ENCODE assay signal across 1 cellular context in the genomic region with DNA sequence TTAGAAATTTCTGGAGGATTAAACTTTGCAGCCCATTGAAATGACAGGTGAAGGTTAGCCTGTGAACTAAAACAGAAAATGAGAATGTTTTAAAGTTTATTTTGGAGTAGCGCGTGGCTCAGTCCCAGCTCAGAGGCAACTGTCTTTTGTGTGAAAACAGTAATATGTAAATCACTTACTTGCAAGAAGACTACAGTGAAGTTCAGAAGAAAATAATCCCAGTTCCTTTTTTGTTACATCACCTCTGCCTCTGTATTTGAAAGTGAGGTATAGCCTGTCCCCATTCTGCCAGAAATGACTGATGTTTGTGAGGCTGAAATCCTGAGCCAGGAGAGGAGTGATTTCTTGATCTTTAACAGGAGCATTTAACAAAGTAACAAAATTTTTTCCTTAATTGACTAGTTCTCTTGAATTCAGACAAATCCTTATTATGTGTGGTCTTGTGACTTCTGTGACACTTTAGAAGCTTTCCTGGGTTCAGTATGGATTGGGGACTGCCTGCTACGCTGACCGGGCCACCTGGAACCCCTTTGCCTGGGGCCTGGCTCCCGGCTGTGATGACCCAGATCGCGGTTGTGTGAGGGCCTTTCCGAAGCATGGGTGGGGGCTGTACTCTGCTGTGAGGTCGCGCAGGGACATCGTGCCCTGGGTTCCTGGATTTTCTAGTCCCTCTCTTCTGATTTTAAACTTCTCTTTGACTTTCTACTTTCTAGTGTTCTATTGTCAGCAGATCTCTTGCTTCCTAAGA.
A peak's percentile ranks its signal among the peaks of the same experiment; 100 is the strongest.
TF ChIP-seq lines count a peak whose summit lies in the region.

No MANE protein-coding gene starts in this region.

TF ChIP-seq in GM12878, 131 proteins besides CTCF, POLR2A, EP300 and RAD21 (continued from another document and continues in another):
- TF ChIP-seq, protein P1, sequence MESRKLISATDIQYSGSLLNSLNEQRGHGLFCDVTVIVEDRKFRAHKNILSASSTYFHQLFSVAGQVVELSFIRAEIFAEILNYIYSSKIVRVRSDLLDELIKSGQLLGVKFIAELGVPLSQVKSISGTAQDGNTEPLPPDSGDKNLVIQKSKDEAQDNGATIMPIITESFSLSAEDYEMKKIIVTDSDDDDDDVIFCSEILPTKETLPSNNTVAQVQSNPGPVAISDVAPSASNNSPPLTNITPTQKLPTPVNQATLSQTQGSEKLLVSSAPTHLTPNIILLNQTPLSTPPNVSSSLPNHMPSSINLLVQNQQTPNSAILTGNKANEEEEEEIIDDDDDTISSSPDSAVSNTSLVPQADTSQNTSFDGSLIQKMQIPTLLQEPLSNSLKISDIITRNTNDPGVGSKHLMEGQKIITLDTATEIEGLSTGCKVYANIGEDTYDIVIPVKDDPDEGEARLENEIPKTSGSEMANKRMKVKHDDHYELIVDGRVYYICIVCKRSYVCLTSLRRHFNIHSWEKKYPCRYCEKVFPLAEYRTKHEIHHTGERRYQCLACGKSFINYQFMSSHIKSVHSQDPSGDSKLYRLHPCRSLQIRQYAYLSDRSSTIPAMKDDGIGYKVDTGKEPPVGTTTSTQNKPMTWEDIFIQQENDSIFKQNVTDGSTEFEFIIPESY (IDR thresholded peaks at IDR 0.05), result no peak
- TF ChIP-seq NFYA (IDR thresholded peaks at IDR 0.05; ENCODE audit: borderline replicate concordance, low read depth, low read length) (no peak), RB1 (IDR thresholded peaks at IDR 0.05; ENCODE audit: borderline replicate concordance) (no peak), MEF2B (IDR thresholded peaks at IDR 0.05; ENCODE audit: partially characterized antibody, poor library complexity, severe bottlenecking) (peak; percentile 42), TCF12 (IDR thresholded peaks at IDR 0.05; ENCODE audit: low read depth, low read length) (no peak), SMAD1 (IDR thresholded peaks at IDR 0.05; ENCODE audit: low read depth, partially characterized antibody) (no peak), CREM (IDR thresholded peaks at IDR 0.05; ENCODE audit: low read depth) (peak; percentile 46; the same call in 1 of the 2 replicates), FOS (IDR thresholded peaks at IDR 0.05; ENCODE audit: borderline replicate concordance, extremely low read depth, insufficient read length) (no peak), IKZF1 (conservative IDR thresholded peaks at IDR 0.05) (peak; percentile 68), SP1 (IDR thresholded peaks at IDR 0.05; ENCODE audit: low read depth, low read length) (peak; percentile 34), EZH2 (IDR thresholded peaks at IDR 0.05; ENCODE audit: borderline replicate concordance, control insufficient read depth, low read depth, low read length) (no peak), NBN (IDR thresholded peaks at IDR 0.05) (peak; percentile 43; the same call in 1 of the 2 replicates), CEBPB (IDR thresholded peaks at IDR 0.05; ENCODE audit: borderline replicate concordance in 1 of 2, low read depth in 2 of 2, low read length in 2 of 2) (no peak), HDAC6 (IDR thresholded peaks at IDR 0.05; ENCODE audit: unreplicated experiment) (no peak), SUZ12 (IDR thresholded peaks at IDR 0.05; ENCODE audit: unreplicated experiment) (no peak), SIX5 (IDR thresholded peaks at IDR 0.05; ENCODE audit: low read depth, low read length, severe bottlenecking) (no peak), IRF4 (IDR thresholded peaks at IDR 0.05; ENCODE audit: low read depth, low read length) (peak; percentile 86), RUNX3 (IDR thresholded peaks at IDR 0.05; ENCODE audit: low read length) (no peak)
- TF ChIP-seq, protein P2, sequence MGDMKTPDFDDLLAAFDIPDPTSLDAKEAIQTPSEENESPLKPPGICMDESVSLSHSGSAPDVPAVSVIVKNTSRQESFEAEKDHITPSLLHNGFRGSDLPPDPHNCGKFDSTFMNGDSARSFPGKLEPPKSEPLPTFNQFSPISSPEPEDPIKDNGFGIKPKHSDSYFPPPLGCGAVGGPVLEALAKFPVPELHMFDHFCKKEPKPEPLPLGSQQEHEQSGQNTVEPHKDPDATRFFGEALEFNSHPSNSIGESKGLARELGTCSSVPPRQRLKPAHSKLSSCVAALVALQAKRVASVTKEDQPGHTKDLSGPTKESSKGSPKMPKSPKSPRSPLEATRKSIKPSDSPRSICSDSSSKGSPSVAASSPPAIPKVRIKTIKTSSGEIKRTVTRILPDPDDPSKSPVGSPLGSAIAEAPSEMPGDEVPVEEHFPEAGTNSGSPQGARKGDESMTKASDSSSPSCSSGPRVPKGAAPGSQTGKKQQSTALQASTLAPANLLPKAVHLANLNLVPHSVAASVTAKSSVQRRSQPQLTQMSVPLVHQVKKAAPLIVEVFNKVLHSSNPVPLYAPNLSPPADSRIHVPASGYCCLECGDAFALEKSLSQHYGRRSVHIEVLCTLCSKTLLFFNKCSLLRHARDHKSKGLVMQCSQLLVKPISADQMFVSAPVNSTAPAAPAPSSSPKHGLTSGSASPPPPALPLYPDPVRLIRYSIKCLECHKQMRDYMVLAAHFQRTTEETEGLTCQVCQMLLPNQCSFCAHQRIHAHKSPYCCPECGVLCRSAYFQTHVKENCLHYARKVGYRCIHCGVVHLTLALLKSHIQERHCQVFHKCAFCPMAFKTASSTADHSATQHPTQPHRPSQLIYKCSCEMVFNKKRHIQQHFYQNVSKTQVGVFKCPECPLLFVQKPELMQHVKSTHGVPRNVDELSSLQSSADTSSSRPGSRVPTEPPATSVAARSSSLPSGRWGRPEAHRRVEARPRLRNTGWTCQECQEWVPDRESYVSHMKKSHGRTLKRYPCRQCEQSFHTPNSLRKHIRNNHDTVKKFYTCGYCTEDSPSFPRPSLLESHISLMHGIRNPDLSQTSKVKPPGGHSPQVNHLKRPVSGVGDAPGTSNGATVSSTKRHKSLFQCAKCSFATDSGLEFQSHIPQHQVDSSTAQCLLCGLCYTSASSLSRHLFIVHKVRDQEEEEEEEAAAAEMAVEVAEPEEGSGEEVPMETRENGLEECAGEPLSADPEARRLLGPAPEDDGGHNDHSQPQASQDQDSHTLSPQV (IDR thresholded peaks at IDR 0.05), result no peak
- TF ChIP-seq, protein P3, sequence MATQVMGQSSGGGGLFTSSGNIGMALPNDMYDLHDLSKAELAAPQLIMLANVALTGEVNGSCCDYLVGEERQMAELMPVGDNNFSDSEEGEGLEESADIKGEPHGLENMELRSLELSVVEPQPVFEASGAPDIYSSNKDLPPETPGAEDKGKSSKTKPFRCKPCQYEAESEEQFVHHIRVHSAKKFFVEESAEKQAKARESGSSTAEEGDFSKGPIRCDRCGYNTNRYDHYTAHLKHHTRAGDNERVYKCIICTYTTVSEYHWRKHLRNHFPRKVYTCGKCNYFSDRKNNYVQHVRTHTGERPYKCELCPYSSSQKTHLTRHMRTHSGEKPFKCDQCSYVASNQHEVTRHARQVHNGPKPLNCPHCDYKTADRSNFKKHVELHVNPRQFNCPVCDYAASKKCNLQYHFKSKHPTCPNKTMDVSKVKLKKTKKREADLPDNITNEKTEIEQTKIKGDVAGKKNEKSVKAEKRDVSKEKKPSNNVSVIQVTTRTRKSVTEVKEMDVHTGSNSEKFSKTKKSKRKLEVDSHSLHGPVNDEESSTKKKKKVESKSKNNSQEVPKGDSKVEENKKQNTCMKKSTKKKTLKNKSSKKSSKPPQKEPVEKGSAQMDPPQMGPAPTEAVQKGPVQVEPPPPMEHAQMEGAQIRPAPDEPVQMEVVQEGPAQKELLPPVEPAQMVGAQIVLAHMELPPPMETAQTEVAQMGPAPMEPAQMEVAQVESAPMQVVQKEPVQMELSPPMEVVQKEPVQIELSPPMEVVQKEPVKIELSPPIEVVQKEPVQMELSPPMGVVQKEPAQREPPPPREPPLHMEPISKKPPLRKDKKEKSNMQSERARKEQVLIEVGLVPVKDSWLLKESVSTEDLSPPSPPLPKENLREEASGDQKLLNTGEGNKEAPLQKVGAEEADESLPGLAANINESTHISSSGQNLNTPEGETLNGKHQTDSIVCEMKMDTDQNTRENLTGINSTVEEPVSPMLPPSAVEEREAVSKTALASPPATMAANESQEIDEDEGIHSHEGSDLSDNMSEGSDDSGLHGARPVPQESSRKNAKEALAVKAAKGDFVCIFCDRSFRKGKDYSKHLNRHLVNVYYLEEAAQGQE (IDR thresholded peaks at IDR 0.05; ENCODE audit: low read depth, low read length), result no peak
- TF ChIP-seq, protein P4, sequence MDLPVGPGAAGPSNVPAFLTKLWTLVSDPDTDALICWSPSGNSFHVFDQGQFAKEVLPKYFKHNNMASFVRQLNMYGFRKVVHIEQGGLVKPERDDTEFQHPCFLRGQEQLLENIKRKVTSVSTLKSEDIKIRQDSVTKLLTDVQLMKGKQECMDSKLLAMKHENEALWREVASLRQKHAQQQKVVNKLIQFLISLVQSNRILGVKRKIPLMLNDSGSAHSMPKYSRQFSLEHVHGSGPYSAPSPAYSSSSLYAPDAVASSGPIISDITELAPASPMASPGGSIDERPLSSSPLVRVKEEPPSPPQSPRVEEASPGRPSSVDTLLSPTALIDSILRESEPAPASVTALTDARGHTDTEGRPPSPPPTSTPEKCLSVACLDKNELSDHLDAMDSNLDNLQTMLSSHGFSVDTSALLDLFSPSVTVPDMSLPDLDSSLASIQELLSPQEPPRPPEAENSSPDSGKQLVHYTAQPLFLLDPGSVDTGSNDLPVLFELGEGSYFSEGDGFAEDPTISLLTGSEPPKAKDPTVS (IDR thresholded peaks at IDR 0.05; ENCODE audit: low read depth, low read length), result no peak
- TF ChIP-seq, protein P5, sequence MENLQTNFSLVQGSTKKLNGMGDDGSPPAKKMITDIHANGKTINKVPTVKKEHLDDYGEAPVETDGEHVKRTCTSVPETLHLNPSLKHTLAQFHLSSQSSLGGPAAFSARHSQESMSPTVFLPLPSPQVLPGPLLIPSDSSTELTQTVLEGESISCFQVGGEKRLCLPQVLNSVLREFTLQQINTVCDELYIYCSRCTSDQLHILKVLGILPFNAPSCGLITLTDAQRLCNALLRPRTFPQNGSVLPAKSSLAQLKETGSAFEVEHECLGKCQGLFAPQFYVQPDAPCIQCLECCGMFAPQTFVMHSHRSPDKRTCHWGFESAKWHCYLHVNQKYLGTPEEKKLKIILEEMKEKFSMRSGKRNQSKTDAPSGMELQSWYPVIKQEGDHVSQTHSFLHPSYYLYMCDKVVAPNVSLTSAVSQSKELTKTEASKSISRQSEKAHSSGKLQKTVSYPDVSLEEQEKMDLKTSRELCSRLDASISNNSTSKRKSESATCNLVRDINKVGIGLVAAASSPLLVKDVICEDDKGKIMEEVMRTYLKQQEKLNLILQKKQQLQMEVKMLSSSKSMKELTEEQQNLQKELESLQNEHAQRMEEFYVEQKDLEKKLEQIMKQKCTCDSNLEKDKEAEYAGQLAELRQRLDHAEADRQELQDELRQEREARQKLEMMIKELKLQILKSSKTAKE (IDR thresholded peaks at IDR 0.05; ENCODE audit: low read depth, poor library complexity, severe bottlenecking), result peak; percentile 69
- TF ChIP-seq, protein P6, sequence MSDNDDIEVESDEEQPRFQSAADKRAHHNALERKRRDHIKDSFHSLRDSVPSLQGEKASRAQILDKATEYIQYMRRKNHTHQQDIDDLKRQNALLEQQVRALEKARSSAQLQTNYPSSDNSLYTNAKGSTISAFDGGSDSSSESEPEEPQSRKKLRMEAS (IDR thresholded peaks at IDR 0.05; ENCODE audit: low read depth, low read length), result no peak
- TF ChIP-seq, protein P7, sequence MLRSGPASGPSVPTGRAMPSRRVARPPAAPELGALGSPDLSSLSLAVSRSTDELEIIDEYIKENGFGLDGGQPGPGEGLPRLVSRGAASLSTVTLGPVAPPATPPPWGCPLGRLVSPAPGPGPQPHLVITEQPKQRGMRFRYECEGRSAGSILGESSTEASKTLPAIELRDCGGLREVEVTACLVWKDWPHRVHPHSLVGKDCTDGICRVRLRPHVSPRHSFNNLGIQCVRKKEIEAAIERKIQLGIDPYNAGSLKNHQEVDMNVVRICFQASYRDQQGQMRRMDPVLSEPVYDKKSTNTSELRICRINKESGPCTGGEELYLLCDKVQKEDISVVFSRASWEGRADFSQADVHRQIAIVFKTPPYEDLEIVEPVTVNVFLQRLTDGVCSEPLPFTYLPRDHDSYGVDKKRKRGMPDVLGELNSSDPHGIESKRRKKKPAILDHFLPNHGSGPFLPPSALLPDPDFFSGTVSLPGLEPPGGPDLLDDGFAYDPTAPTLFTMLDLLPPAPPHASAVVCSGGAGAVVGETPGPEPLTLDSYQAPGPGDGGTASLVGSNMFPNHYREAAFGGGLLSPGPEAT (IDR thresholded peaks at IDR 0.05; ENCODE audit: low read depth), result peak; percentile 78; the same call in 1 of the 2 replicates
- TF ChIP-seq, protein P8, sequence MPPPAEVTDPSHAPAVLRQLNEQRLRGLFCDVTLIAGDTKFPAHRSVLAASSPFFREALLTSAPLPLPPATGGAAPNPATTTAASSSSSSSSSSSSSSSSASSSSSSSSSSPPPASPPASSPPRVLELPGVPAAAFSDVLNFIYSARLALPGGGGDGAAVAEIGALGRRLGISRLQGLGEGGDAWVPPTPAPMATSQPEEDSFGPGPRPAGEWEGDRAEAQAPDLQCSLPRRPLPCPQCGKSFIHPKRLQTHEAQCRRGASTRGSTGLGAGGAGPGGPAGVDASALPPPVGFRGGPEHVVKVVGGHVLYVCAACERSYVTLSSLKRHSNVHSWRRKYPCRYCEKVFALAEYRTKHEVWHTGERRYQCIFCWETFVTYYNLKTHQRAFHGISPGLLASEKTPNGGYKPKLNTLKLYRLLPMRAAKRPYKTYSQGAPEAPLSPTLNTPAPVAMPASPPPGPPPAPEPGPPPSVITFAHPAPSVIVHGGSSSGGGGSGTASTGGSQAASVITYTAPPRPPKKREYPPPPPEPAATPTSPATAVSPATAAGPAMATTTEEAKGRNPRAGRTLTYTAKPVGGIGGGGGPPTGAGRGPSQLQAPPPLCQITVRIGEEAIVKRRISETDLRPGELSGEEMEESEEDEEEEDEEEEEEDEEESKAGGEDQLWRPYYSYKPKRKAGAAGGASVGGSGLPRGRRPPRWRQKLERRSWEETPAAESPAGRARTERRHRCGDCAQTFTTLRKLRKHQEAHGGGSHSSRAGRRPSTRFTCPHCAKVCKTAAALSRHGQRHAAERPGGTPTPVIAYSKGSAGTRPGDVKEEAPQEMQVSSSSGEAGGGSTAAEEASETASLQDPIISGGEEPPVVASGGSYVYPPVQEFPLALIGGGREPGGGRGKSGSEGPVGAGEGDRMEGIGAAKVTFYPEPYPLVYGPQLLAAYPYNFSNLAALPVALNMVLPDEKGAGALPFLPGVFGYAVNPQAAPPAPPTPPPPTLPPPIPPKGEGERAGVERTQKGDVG (CRISPR knock-in tag; IDR thresholded peaks at IDR 0.05), result no peak
- TF ChIP-seq, protein P9, sequence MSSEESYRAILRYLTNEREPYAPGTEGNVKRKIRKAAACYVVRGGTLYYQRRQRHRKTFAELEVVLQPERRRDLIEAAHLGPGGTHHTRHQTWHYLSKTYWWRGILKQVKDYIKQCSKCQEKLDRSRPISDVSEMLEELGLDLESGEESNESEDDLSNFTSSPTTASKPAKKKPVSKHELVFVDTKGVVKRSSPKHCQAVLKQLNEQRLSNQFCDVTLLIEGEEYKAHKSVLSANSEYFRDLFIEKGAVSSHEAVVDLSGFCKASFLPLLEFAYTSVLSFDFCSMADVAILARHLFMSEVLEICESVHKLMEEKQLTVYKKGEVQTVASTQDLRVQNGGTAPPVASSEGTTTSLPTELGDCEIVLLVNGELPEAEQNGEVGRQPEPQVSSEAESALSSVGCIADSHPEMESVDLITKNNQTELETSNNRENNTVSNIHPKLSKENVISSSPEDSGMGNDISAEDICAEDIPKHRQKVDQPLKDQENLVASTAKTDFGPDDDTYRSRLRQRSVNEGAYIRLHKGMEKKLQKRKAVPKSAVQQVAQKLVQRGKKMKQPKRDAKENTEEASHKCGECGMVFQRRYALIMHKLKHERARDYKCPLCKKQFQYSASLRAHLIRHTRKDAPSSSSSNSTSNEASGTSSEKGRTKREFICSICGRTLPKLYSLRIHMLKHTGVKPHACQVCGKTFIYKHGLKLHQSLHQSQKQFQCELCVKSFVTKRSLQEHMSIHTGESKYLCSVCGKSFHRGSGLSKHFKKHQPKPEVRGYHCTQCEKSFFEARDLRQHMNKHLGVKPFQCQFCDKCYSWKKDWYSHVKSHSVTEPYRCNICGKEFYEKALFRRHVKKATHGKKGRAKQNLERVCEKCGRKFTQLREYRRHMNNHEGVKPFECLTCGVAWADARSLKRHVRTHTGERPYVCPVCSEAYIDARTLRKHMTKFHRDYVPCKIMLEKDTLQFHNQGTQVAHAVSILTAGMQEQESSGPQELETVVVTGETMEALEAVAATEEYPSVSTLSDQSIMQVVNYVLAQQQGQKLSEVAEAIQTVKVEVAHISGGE (CRISPR knock-in tag; IDR thresholded peaks at IDR 0.05), result no peak
